15 cellular contexts compared by ENCODE assay signal in genomic region chr1:164188507-164188906, GRCh38.
DNase-seq lines count a peak whose midpoint lies in the region; ATAC-seq, FAIRE-seq and TF ChIP-seq lines count a peak whose summit lies in the region.
"Had no signal": no experiment of that assay in that cellular context is flagged by ENCODE, and none has a peak within 500 bp of the region (broad histone marks: within the 10 kb centered on the region; RNA-seq: fewer than 3 reads in every experiment).

No MANE protein-coding gene starts in this region.

- H3K79me1 ChIP-seq in H1 (ENCODE audit: low read depth, low read length) = no peaks in the 10 kb centered on the region

- H3K4me3 ChIP-seq in HCT116 (replicated peaks in 1 of 2; ENCODE audit: low read depth in 1 of 2, low read length in 2 of 2) (no peak overlapping the region), H1 (ENCODE audit: extremely low read depth in 1 of 4, insufficient read depth in 2 of 4, low read depth in 3 of 4, low read length in 4 of 4) (no peak overlapping the region), neural progenitor cell (no peak overlapping the region), brain microvascular endothelial cell (ENCODE audit: low read depth, low read length) (no peak overlapping the region)
- H3K4me3 ChIP-seq: GM12878, Peyer's patch had no signal

- H3K23ac ChIP-seq in H1 (ENCODE audit: insufficient read length) = no peak overlapping the region

- CTCF ChIA-PET in HCT116 (lab: Charles Lee) (no interaction called here), H1 (lab: Charles Lee; ENCODE audit: partially characterized antibody) (interaction anchor here (0.6 kb wide), 1 partner anchor 770 kb away, joined by 3 read pairs; no protein-coding TSS in a partner anchor)

- no peak overlapping the region for H3K9ac ChIP-seq in HCT116 (ENCODE audit: low read length)
- H3K9ac ChIP-seq in H1 (replicated peaks in 1 of 4; ENCODE audit: extremely low read depth in 1 of 4, low read depth in 3 of 4, low read length in 3 of 4) = no peak overlapping the region
- no peak overlapping the region for H3K9ac ChIP-seq in neural progenitor cell

- H3K9me3 ChIP-seq in HCT116 (ENCODE audit: control insufficient read depth in 1 of 2, insufficient read depth in 1 of 2, low read depth in 1 of 2, low read length in 2 of 2) (no peaks in the 10 kb centered on the region), H1 (ENCODE audit: insufficient read depth in 2 of 2, low read depth in 1 of 2, low read length in 1 of 2) (no peaks in the 10 kb centered on the region), neural progenitor cell (ENCODE audit: low read depth) (no peaks in the 10 kb centered on the region)
- H3K9me3 ChIP-seq: Peyer's patch had no signal

- intact Hi-C loops in HCT116 (cut with micrococcal nuclease) = no loop called here

- H3K23me2 ChIP-seq in H1 (ENCODE audit: low read depth, low read length) = no peaks in the 10 kb centered on the region

- no peak overlapping the region for H4K91ac ChIP-seq in H1 (replicated peaks; ENCODE audit: insufficient read length, low read length)

- H3K79me2 ChIP-seq in HCT116 (ENCODE audit: insufficient read depth, low read length) (no peaks in the 10 kb centered on the region), H1 (ENCODE audit: control insufficient read depth in 1 of 2, insufficient read depth in 2 of 2, low read length in 2 of 2) (no peaks in the 10 kb centered on the region), neural progenitor cell (ENCODE audit: low read depth) (no peaks in the 10 kb centered on the region)

- H3K18ac ChIP-seq in H1 (ENCODE audit: extremely low read depth, low read length) = no peak overlapping the region

- H3K36me3 ChIP-seq in HCT116 (ENCODE audit: control insufficient read depth in 1 of 2, insufficient read depth in 2 of 2, low read length in 2 of 2) = no peaks in the 10 kb centered on the region
- no peaks in the 10 kb centered on the region for H3K36me3 ChIP-seq in H1 (ENCODE audit: control insufficient read depth in 2 of 4, insufficient read depth in 4 of 4, low read length in 3 of 4)
- H3K36me3 ChIP-seq in neural progenitor cell = no peaks in the 10 kb centered on the region
- no peaks in the 10 kb centered on the region for H3K36me3 ChIP-seq in brain microvascular endothelial cell (replicated peaks)
- H3K36me3 ChIP-seq: Peyer's patch had no signal

- POLR2A ChIA-PET in HCT116 (lab: Charles Lee) (no interaction called here), H1 (lab: Charles Lee; ENCODE audit: partially characterized antibody) (no interaction called here)

- ATAC-seq in HCT116 (no peak), GM21360 (IDR thresholded peaks at IDR 0.05; ENCODE audit: unreplicated experiment) (no peak)
- ATAC-seq: GM12878 had no signal

- no TSS peak for BruUV-seq in HCT116 (replicated peaks; lab: Mats Ljungman, UMichigan)

- H3K27ac ChIP-seq in HCT116 (ENCODE audit: low read depth, low read length) = no peak overlapping the region
- no peak overlapping the region for H3K27ac ChIP-seq in H1 (ENCODE audit: low read depth, low read length)
- no peak overlapping the region for H3K27ac ChIP-seq in neural progenitor cell
- H3K27ac ChIP-seq in brain microvascular endothelial cell = no peak overlapping the region
- H3K27ac ChIP-seq: Peyer's patch had no signal

- no peak overlapping the region for H4K5ac ChIP-seq in H1 (ENCODE audit: insufficient read length, low read depth, low read length)

- no peaks in the 10 kb centered on the region for H3K9me2 ChIP-seq in HCT116 (ENCODE audit: insufficient read depth)

- H3K4me2 ChIP-seq in HCT116 (ENCODE audit: low read length) (no peak overlapping the region), H1 (ENCODE audit: insufficient read depth in 1 of 2, low read depth in 2 of 2, low read length in 2 of 2) (no peak overlapping the region), neural progenitor cell (no peak overlapping the region)

- H3K4me3 Mint-ChIP-seq in neural progenitor cell = no peak overlapping the region
- H3K4me3 Mint-ChIP-seq: B cell; CD4-positive, alpha-beta T cell had no signal

- H3K4me1 Mint-ChIP-seq in neural progenitor cell = peaks cover 3% of the 10 kb centered on the region
- H3K4me1 Mint-ChIP-seq: B cell had no signal

- no peak for TF ChIP-seq EP300 in H1 (IDR thresholded peaks at IDR 0.05; ENCODE audit: borderline replicate concordance in 1 of 2, low read depth in 2 of 2, low read length in 2 of 2)

- H2BK12ac ChIP-seq in H1 (ENCODE audit: low read depth, low read length) = no peak overlapping the region

- TF ChIP-seq CTCF in HCT116 (IDR thresholded peaks at IDR 0.05 in 2 of 3, conservative IDR thresholded peaks at IDR 0.05 in 1 of 3; ENCODE audit: borderline replicate concordance in 1 of 3, insufficient read depth in 1 of 3, low read depth in 2 of 3, low read length in 2 of 3) (no peak), H1 (IDR thresholded peaks at IDR 0.05; ENCODE audit: control extremely low read depth in 1 of 3, insufficient read depth in 1 of 3, low read depth in 1 of 3, low read length in 3 of 3) (no peak), neural progenitor cell (IDR thresholded peaks at IDR 0.05) (no peak), brain microvascular endothelial cell (IDR thresholded peaks at IDR 0.05; ENCODE audit: low read depth, low read length, missing control alignments) (no peak)

- H2BK120ac ChIP-seq in H1 (replicated peaks; ENCODE audit: low read depth, low read length) = no peak overlapping the region

- H4K20me1 ChIP-seq in HCT116 (ENCODE audit: insufficient read depth) (no peaks in the 10 kb centered on the region), H1 (replicated peaks in 1 of 2; ENCODE audit: control insufficient read depth in 1 of 2, insufficient read depth in 2 of 2, low read length in 2 of 2) (no peaks in the 10 kb centered on the region), neural progenitor cell (ENCODE audit: low read depth) (no peaks in the 10 kb centered on the region)

- H3K27me3 ChIP-seq in HCT116 (ENCODE audit: insufficient read depth, low read length) (no peaks in the 10 kb centered on the region), H1 (replicated peaks in 1 of 4; ENCODE audit: control insufficient read depth in 3 of 4, extremely low read depth in 1 of 4, insufficient read depth in 3 of 4, low read length in 3 of 4) (no peaks in the 10 kb centered on the region), neural progenitor cell (no peaks in the 10 kb centered on the region), brain microvascular endothelial cell (replicated peaks) (no peaks in the 10 kb centered on the region)
- H3K27me3 ChIP-seq: Peyer's patch had no signal

- H3K14ac ChIP-seq in H1 (ENCODE audit: insufficient read length) = no peak overlapping the region

- RAD21 ChIA-PET in HCT116 (lab: Charles Lee; ENCODE audit: low non-redundant PET in 1 of 2, low total read pairs in 2 of 2, uncharacterized antibody in 2 of 2, unreplicated experiment in 2 of 2) = no interaction called here

- H3K56ac ChIP-seq in H1 (replicated peaks; ENCODE audit: insufficient read length, low read depth, low read length) = no peak overlapping the region

- TF ChIP-seq RAD21 in HCT116 (IDR thresholded peaks at IDR 0.05; ENCODE audit: low read depth) (no peak), H1 (IDR thresholded peaks at IDR 0.05 in 1 of 2, conservative IDR thresholded peaks at IDR 0.05 in 1 of 2; ENCODE audit: low read depth in 2 of 2, low read length in 2 of 2) (no peak)

- no peaks in the 10 kb centered on the region for H3K9me3 Mint-ChIP-seq in neural progenitor cell

- 80% methylated on average over 4 of the region's 4 CpGs; no CpG with 5 or more reads in 1 of the 2 experiments for WGBS in H1 (ENCODE audit: extremely low coverage in 1 of 2, insufficient coverage in 1 of 2, insufficient read length in 1 of 2, insufficient replicate concordance in 2 of 2, low coverage in 1 of 2, low lambda C conversion rate in 2 of 2, missing lambda C conversion rate in 1 of 2), 2 experiments

- no peak overlapping the region for H2AFZ ChIP-seq in HCT116 (ENCODE audit: low read depth, low read length, poor library complexity, severe bottlenecking)
- H2AFZ ChIP-seq in H1 (ENCODE audit: low read length) = 0 out of 2 replicates have a peak overlapping the region, but pooled peaks have one; percentile 19
- no peak overlapping the region for H2AFZ ChIP-seq in neural progenitor cell (replicated peaks)

- H4K8ac ChIP-seq in H1 (ENCODE audit: extremely low read depth, insufficient read depth, low read length) = no peak overlapping the region

- H2BK20ac ChIP-seq in H1 (ENCODE audit: low read length) = no peak overlapping the region

- no peak for TF ChIP-seq POLR2A in HCT116 (IDR thresholded peaks at IDR 0.05; ENCODE audit: borderline replicate concordance, extremely low read depth, insufficient read depth, insufficient read length)
- TF ChIP-seq POLR2A in H1 (IDR thresholded peaks at IDR 0.05; ENCODE audit: control extremely low read depth in 1 of 2, low read depth in 2 of 2, low read length in 2 of 2) = no peak

- H3K27ac Mint-ChIP-seq in neural progenitor cell = no peak overlapping the region
- H3K27ac Mint-ChIP-seq: B cell; CD4-positive, alpha-beta T cell had no signal

- no peaks in the 10 kb centered on the region for H3K27me3 Mint-ChIP-seq in neural progenitor cell (ENCODE audit: insufficient read depth, low read depth)
- H3K27me3 Mint-ChIP-seq: B cell; CD4-positive, alpha-beta T cell had no signal

- DNase-seq in HCT116 (ENCODE audit: low read depth, low spot score) = no peak
- DNase-seq in NCI-H2107 (lab: John Stamatoyannopoulos, UW) = peak; percentile 31
- DNase-seq in H1 (ENCODE audit: low read depth in 1 of 2, low spot score in 2 of 2) = no peak
- peak; percentile 24 for DNase-seq in neural progenitor cell (ENCODE audit: low spot score)
- no peak for DNase-seq in brain microvascular endothelial cell
- no peak for DNase-seq in stimulated activated CD4-positive, alpha-beta T cell treated with anti-CD3 and anti-CD28 coated beads, Interleukin-4, amount 100 ng/mL, for 1 hour
- DNase-seq: CD4-positive, alpha-beta T cell; DMS79; NCI-H1694 treated with DMSO at 0.1 percent for 48 hours; Peyer's patch; Right ventricle myocardium superior had no signal

- H3K4me1 ChIP-seq in HCT116 (ENCODE audit: control insufficient read depth in 1 of 2, insufficient read depth in 2 of 2, low read length in 2 of 2) (no peaks in the 10 kb centered on the region), H1 (replicated peaks in 1 of 4; ENCODE audit: control insufficient read depth in 3 of 4, insufficient read depth in 4 of 4, low read length in 3 of 4) (peaks cover 0 to 5% (median 0%) of the 10 kb centered on the region in 4 experiments; a peak in 1 of 7 replicates), neural progenitor cell (no peaks in the 10 kb centered on the region)
- H3K4me1 ChIP-seq: Peyer's patch had no signal

- no peak for FAIRE-seq in H1 (lab: Jason Lieb, UNC)
- FAIRE-seq: GM12878, GM18507 had no signal

- H3K4ac ChIP-seq in H1 (replicated peaks; ENCODE audit: insufficient read length, low read depth, low read length) = no peak overlapping the region

- no peak overlapping the region for H2BK15ac ChIP-seq in H1 (ENCODE audit: low read length)

- in situ Hi-C loops in brain microvascular endothelial cell (cut with HindIII; ENCODE audit: low pct_ligation_motif_present, low sequenced_read_pairs) = no loop called here

- no peaks in the 10 kb centered on the region for H3K36me3 Mint-ChIP-seq in neural progenitor cell

- no peaks in the 10 kb centered on the region for H3F3A ChIP-seq in neural progenitor cell (ENCODE audit: low read depth)

- no peak overlapping the region for H2BK5ac ChIP-seq in H1 (ENCODE audit: low read depth, low read length)

- H2AK5ac ChIP-seq in H1 (ENCODE audit: low read depth, low read length) = no peak overlapping the region

Comparison
In these comparisons a context has a peak if more than half of its experiments do, and no peak if none do; other contexts are left out.
1. DNase-seq: peak in NCI-H2107 (single experiment) and neural progenitor cell (single experiment); none in HCT116 (single experiment), H1 (0 of 2), brain microvascular endothelial cell (single experiment) and stimulated activated CD4-positive, alpha-beta T cell treated with anti-CD3 and anti-CD28 coated beads, Interleukin-4, amount 100 ng/mL, for 1 hour (single experiment).